21 cellular contexts compared by ENCODE assay signal in genomic region chr10:132678436-132679216, GRCh38.
DNase-seq lines count a peak whose midpoint lies in the region; ATAC-seq and TF ChIP-seq lines count a peak whose summit lies in the region.
"Had no signal": no experiment of that assay in that cellular context is flagged by ENCODE, and none has a peak within 500 bp of the region (broad histone marks: within the 10 kb centered on the region; RNA-seq: fewer than 3 reads in every experiment).

No MANE protein-coding gene starts in this region.

- POLR2A ChIA-PET in activated CD8-positive, alpha-beta T cell treated with anti-CD3 and anti-CD28 coated beads for 36 hours (lab: Charles Lee) = interaction anchor here (1.2 kb wide), 1 partner anchor 11 kb away, joined by 3 read pairs; no protein-coding TSS in a partner anchor

- no peaks in the 10 kb centered on the region for H3K36me3 ChIP-seq in WERI-Rb-1
- H3K36me3 ChIP-seq: left ventricle myocardium inferior, MG63, thoracic aorta had no signal

- DNase-seq in CD14-positive monocyte (ENCODE audit: low spot score) (peak; percentile 27), ELF-1 (ENCODE audit: low read depth, low spot score) (peak; percentile 65), dorsolateral prefrontal cortex (peak in 6 of 10 donors; percentile 2 to 40 (median 23)), posterior vena cava (ENCODE audit: low spot score) (peak; percentile 69), WERI-Rb-1 (no peak)
- DNase-seq in activated CD8-positive, alpha-beta T cell treated with anti-CD3 and anti-CD28 coated beads for 36 hours = no peak
- DNase-seq: activated CD4-positive, alpha-beta T cell treated with anti-CD3 and anti-CD28 coated beads, Interleukin-2, amount 50 U/mL, for 1 hour; activated naive CD4-positive, alpha-beta T cell treated with anti-CD3 and anti-CD28 coated beads for 36 hours; activated T-cell treated with anti-CD3 and anti-CD28 coated beads for 4 hours; CD8-positive, alpha-beta T cell; left ventricle myocardium inferior; MG63; NCI-H146; NCI-H2171 treated with DMSO at 0.1 percent for 48 hours; NCI-H526; nucleus accumbens; SW 1271 had no signal

- H3K27ac Mint-ChIP-seq in CD14-positive monocyte = peak overlapping the region in 1 of 7 donors; percentile 37
- no peak overlapping the region for H3K27ac Mint-ChIP-seq in activated CD8-positive, alpha-beta T cell treated with anti-CD3 and anti-CD28 coated beads for 36 hours
- H3K27ac Mint-ChIP-seq: activated naive CD4-positive, alpha-beta T cell treated with anti-CD3 and anti-CD28 coated beads for 36 hours; CD8-positive, alpha-beta T cell; stimulated activated effector memory CD8-positive, alpha-beta T cell treated with anti-CD3 and anti-CD28 coated beads, Interleukin-12 subunit alpha, Interleukin-12 subunit beta, amount 100 ng/mL, for 72 hours had no signal

- CTCF ChIA-PET in activated CD8-positive, alpha-beta T cell treated with anti-CD3 and anti-CD28 coated beads for 36 hours (lab: Charles Lee) = interaction anchor here (1.2 kb wide), 2 partner anchors 16 to 17 kb away, joined by 3 to 4 read pairs; no protein-coding TSS in a partner anchor

- no peaks in the 10 kb centered on the region for H3K27me3 ChIP-seq in dorsolateral prefrontal cortex
- no peaks in the 10 kb centered on the region for H3K27me3 ChIP-seq in WERI-Rb-1 (ENCODE audit: insufficient read depth, low read depth, severe bottlenecking)
- H3K27me3 ChIP-seq: MG63 had no signal

- no peak for TF ChIP-seq CTCF in CD14-positive monocyte (IDR thresholded peaks at IDR 0.05)
- no peak for TF ChIP-seq CTCF in dorsolateral prefrontal cortex (IDR thresholded peaks at IDR 0.05 in 54 of 56, conservative IDR thresholded peaks at IDR 0.05 in 2 of 56; ENCODE audit: low read depth in 1 of 56, partially characterized antibody in 56 of 56)
- no peak for TF ChIP-seq CTCF in WERI-Rb-1 (IDR thresholded peaks at IDR 0.05; ENCODE audit: low read depth, low read length)
- TF ChIP-seq CTCF in activated CD8-positive, alpha-beta T cell treated with anti-CD3 and anti-CD28 coated beads for 36 hours (IDR thresholded peaks at IDR 0.05) = no peak

- ATAC-seq in HG03108 (IDR thresholded peaks at IDR 0.05; ENCODE audit: unreplicated experiment) = no peak
- ATAC-seq in activated CD8-positive, alpha-beta T cell treated with anti-CD3 and anti-CD28 coated beads for 36 hours = no peak
- ATAC-seq: CD8-positive, alpha-beta T cell; Right ventricle myocardium inferior; stimulated activated effector memory CD8-positive, alpha-beta T cell treated with anti-CD3 and anti-CD28 coated beads, Interleukin-12 subunit alpha, Interleukin-12 subunit beta, amount 100 ng/mL, for 72 hours had no signal

- H3K9me3 Mint-ChIP-seq in CD14-positive monocyte = peaks cover 0 to 3% (median 0%) of the 10 kb centered on the region in 7 donors
- H3K9me3 Mint-ChIP-seq in activated CD8-positive, alpha-beta T cell treated with anti-CD3 and anti-CD28 coated beads for 36 hours = no peaks in the 10 kb centered on the region
- H3K9me3 Mint-ChIP-seq: activated naive CD4-positive, alpha-beta T cell treated with anti-CD3 and anti-CD28 coated beads for 36 hours; CD8-positive, alpha-beta T cell; stimulated activated effector memory CD8-positive, alpha-beta T cell treated with anti-CD3 and anti-CD28 coated beads, Interleukin-12 subunit alpha, Interleukin-12 subunit beta, amount 100 ng/mL, for 72 hours had no signal

- peaks cover 0 to 1% (median 0%) of the 10 kb centered on the region in 3 donors for H3K27me3 Mint-ChIP-seq in CD14-positive monocyte (ENCODE audit: low read depth in 3 of 3)
- no peaks in the 10 kb centered on the region for H3K27me3 Mint-ChIP-seq in activated CD8-positive, alpha-beta T cell treated with anti-CD3 and anti-CD28 coated beads for 36 hours

- no peak overlapping the region for H3K4me3 ChIP-seq in dorsolateral prefrontal cortex
- no peak overlapping the region for H3K4me3 ChIP-seq in WERI-Rb-1 (ENCODE audit: low read depth, low read length)
- H3K4me3 ChIP-seq: left ventricle myocardium inferior, MG63, thoracic aorta had no signal

- no peaks in the 10 kb centered on the region for H3K4me1 Mint-ChIP-seq in CD14-positive monocyte
- H3K4me1 Mint-ChIP-seq in activated CD8-positive, alpha-beta T cell treated with anti-CD3 and anti-CD28 coated beads for 36 hours (ENCODE audit: low read depth) = peaks cover 12% of the 10 kb centered on the region

- peaks cover 13 to 42% of the 10 kb centered on the region in 2 donors for H3K36me3 Mint-ChIP-seq in CD14-positive monocyte
- H3K36me3 Mint-ChIP-seq in activated CD8-positive, alpha-beta T cell treated with anti-CD3 and anti-CD28 coated beads for 36 hours (ENCODE audit: low read depth) = no peaks in the 10 kb centered on the region
- H3K36me3 Mint-ChIP-seq: stimulated activated effector memory CD8-positive, alpha-beta T cell treated with anti-CD3 and anti-CD28 coated beads, Interleukin-12 subunit alpha, Interleukin-12 subunit beta, amount 100 ng/mL, for 72 hours had no signal

- peak overlapping the region in 12 of 59 donors; percentile 4 to 99 (median 29) for H3K27ac ChIP-seq in dorsolateral prefrontal cortex
- H3K27ac ChIP-seq in WERI-Rb-1 = no peak overlapping the region
- H3K27ac ChIP-seq: left ventricle myocardium inferior, thoracic aorta had no signal

- intact Hi-C loops in CD14-positive monocyte (cut with micrococcal nuclease) (no loop called here), dorsolateral prefrontal cortex (cut with DNase I) (no loop called here), posterior vena cava (cut with DNase I) (no loop called here)
- intact Hi-C loops in activated CD8-positive, alpha-beta T cell treated with anti-CD3 and anti-CD28 coated beads for 36 hours (cut with micrococcal nuclease) = no loop called here

- no peaks in the 10 kb centered on the region for H3K9me3 ChIP-seq in WERI-Rb-1 (ENCODE audit: severe bottlenecking)
- H3K9me3 ChIP-seq: left ventricle myocardium inferior, MG63, thoracic aorta had no signal

- no peak overlapping the region for H3K4me3 Mint-ChIP-seq in CD14-positive monocyte
- no peak overlapping the region for H3K4me3 Mint-ChIP-seq in activated CD8-positive, alpha-beta T cell treated with anti-CD3 and anti-CD28 coated beads for 36 hours
- H3K4me3 Mint-ChIP-seq: activated naive CD4-positive, alpha-beta T cell treated with anti-CD3 and anti-CD28 coated beads for 36 hours; CD8-positive, alpha-beta T cell; stimulated activated effector memory CD8-positive, alpha-beta T cell treated with anti-CD3 and anti-CD28 coated beads, Interleukin-12 subunit alpha, Interleukin-12 subunit beta, amount 100 ng/mL, for 72 hours had no signal

Comparison
In these comparisons a context has a peak if more than half of its experiments do, and no peak if none do; other contexts are left out.
1. DNase-seq: peak in CD14-positive monocyte (single experiment), ELF-1 (single experiment), dorsolateral prefrontal cortex (6 of 10) and posterior vena cava (single experiment); none in WERI-Rb-1 (single experiment) and activated CD8-positive, alpha-beta T cell treated with anti-CD3 and anti-CD28 coated beads for 36 hours (single experiment).